17 cellular contexts compared by ENCODE assay signal in genomic region chr9:127947841-127948710, GRCh38. TPM values are rescaled to one million over a fixed set of nuclear protein-coding genes. Genes with fewer than 3 reads are reported as not detected.
A peak's percentile ranks its signal among the peaks of the same experiment; 100 is the strongest.
DNase-seq lines count a peak whose midpoint lies in the region; ATAC-seq, FAIRE-seq and TF ChIP-seq lines count a peak whose summit lies in the region.
"Had no signal": no experiment of that assay in that cellular context is flagged by ENCODE, and none has a peak within 500 bp of the region (broad histone marks: within the 10 kb centered on the region; RNA-seq: fewer than 3 reads in every experiment).

No MANE protein-coding gene starts in this region.

- H4K91ac ChIP-seq in H1 (replicated peaks; ENCODE audit: insufficient read length, low read length): no peak overlapping the region

- no peak for TF ChIP-seq EP300 in H1 (IDR thresholded peaks at IDR 0.05; ENCODE audit: borderline replicate concordance in 1 of 2, low read depth in 2 of 2, low read length in 2 of 2)

- peak overlapping the region; percentile 53; the same call in 1 of the 2 replicates for H2BK5ac ChIP-seq in H1 (ENCODE audit: low read depth, low read length)

- no peak overlapping the region for H3K23ac ChIP-seq in H1 (ENCODE audit: insufficient read length)

- H3K4me1 ChIP-seq in heart left ventricle (peaks cover 0 to 67% (median 42%) of the 10 kb centered on the region in 12 donors), H1 (replicated peaks in 1 of 4; ENCODE audit: control insufficient read depth in 3 of 4, insufficient read depth in 4 of 4, low read length in 3 of 4) (peaks cover 0 to 8% (median 1%) of the 10 kb centered on the region in 4 experiments; a peak in 4 of 7 replicates), testis (peaks cover 52% of the 10 kb centered on the region), foreskin keratinocyte (no peaks in the 10 kb centered on the region)

- no peaks in the 10 kb centered on the region for H3K27me3 ChIP-seq in heart left ventricle
- H3K27me3 ChIP-seq in H1 (replicated peaks in 1 of 4; ENCODE audit: control insufficient read depth in 3 of 4, extremely low read depth in 1 of 4, insufficient read depth in 3 of 4, low read length in 3 of 4): no peaks in the 10 kb centered on the region
- H3K27me3 ChIP-seq in testis: no peaks in the 10 kb centered on the region
- H3K27me3 ChIP-seq in foreskin keratinocyte: no peaks in the 10 kb centered on the region
- H3K27me3 ChIP-seq: SJCRH30, transverse colon had no signal

- H2BK15ac ChIP-seq in H1 (ENCODE audit: low read length): no peak overlapping the region

- H3K9me3 ChIP-seq in heart left ventricle (no peaks in the 10 kb centered on the region), H1 (ENCODE audit: insufficient read depth in 2 of 2, low read depth in 1 of 2, low read length in 1 of 2) (no peaks in the 10 kb centered on the region), testis (no peaks in the 10 kb centered on the region)
- H3K9me3 ChIP-seq: SJCRH30, transverse colon had no signal

- no peaks in the 10 kb centered on the region for H3K23me2 ChIP-seq in H1 (ENCODE audit: low read depth, low read length)

- no peak overlapping the region for H3K4me2 ChIP-seq in H1 (ENCODE audit: insufficient read depth in 1 of 2, low read depth in 2 of 2, low read length in 2 of 2)

- TF ChIP-seq POLR2A in heart left ventricle (IDR thresholded peaks at IDR 0.05) (no peak), H1 (IDR thresholded peaks at IDR 0.05; ENCODE audit: control extremely low read depth in 1 of 2, low read depth in 2 of 2, low read length in 2 of 2) (no peak), testis (IDR thresholded peaks at IDR 0.05) (no peak)

- H3K4me3 ChIP-seq in heart left ventricle (no peak overlapping the region), H1 (ENCODE audit: extremely low read depth in 1 of 4, insufficient read depth in 2 of 4, low read depth in 3 of 4, low read length in 4 of 4) (no peak overlapping the region), testis (no peak overlapping the region)
- H3K4me3 ChIP-seq: SJCRH30, transverse colon had no signal

- no peak overlapping the region for H3K4ac ChIP-seq in H1 (replicated peaks; ENCODE audit: insufficient read length, low read depth, low read length)

- H2BK12ac ChIP-seq in H1 (ENCODE audit: low read depth, low read length): no peak overlapping the region

- H3K27ac ChIP-seq in heart left ventricle (peak overlapping the region in 10 of 12 donors; percentile 13 to 85 (median 39)), VCaP (peak overlapping the region; percentile 15; the same call in 1 of the 2 replicates), H1 (ENCODE audit: low read depth, low read length) (peak overlapping the region; percentile 15; the same call in 1 of the 2 replicates), testis (peak overlapping the region; percentile 55 to 65), foreskin keratinocyte (no peak overlapping the region)
- H3K27ac ChIP-seq: SJCRH30, transverse colon had no signal

- no peak overlapping the region for H4K8ac ChIP-seq in H1 (ENCODE audit: extremely low read depth, insufficient read depth, low read length)

- no peak overlapping the region for H3K9ac ChIP-seq in H1 (replicated peaks in 1 of 4; ENCODE audit: extremely low read depth in 1 of 4, low read depth in 3 of 4, low read length in 3 of 4)

- FAIRE-seq in H1 (lab: Jason Lieb, UNC): no peak
- FAIRE-seq: astrocyte, TTC549 had no signal

- 78 to 89% (median 83%) methylated on average over 12 to 17 of the region's 17 CpGs for WGBS in heart left ventricle, 4 donors
- WGBS in H1 (ENCODE audit: extremely low coverage in 1 of 2, insufficient coverage in 1 of 2, insufficient read length in 1 of 2, insufficient replicate concordance in 2 of 2, low coverage in 1 of 2, low lambda C conversion rate in 2 of 2, missing lambda C conversion rate in 1 of 2), 2 experiments: 87% methylated on average over 17 of the region's 17 CpGs; no CpG with 5 or more reads in 1 of the 2 experiments
- WGBS in testis, 2 donors: 68 to 81% methylated on average over 16 to 17 of the region's 17 CpGs

- H4K20me1 ChIP-seq in H1 (replicated peaks in 1 of 2; ENCODE audit: control insufficient read depth in 1 of 2, insufficient read depth in 2 of 2, low read length in 2 of 2): peaks cover 15 to 20% of the 10 kb centered on the region in 2 experiments

- no peak overlapping the region for H2BK120ac ChIP-seq in H1 (replicated peaks; ENCODE audit: low read depth, low read length)

- DNase-seq in heart left ventricle (peak in 1 of 5 donors; percentile 25), Right ventricle myocardium superior (no peak), H1 (ENCODE audit: low read depth in 1 of 2, low spot score in 2 of 2) (no peak), testis (no peak), DMS114 treated with DMSO at 0.1 percent for 48 hours (lab: John Stamatoyannopoulos, UW; ENCODE audit: unreplicated experiment) (no peak), foreskin keratinocyte (no peak)
- DNase-seq: activated CD8-positive, alpha-beta memory T cell treated with anti-CD3 and anti-CD28 coated beads, Interleukin-2, amount 50 U/mL, for 4 hours; DND-41; foreskin melanocyte; NCI-H1048; SJCRH30; stimulated activated CD4-positive, alpha-beta T cell treated with anti-CD3 and anti-CD28 coated beads, Interleukin-12 subunit alpha, Interleukin-12 subunit beta, amount 100 ng/mL, for 4 hours; transverse colon had no signal

- peaks cover 0 to 15% of the 10 kb centered on the region in 2 experiments; a peak in 1 of 4 replicates for H3K79me2 ChIP-seq in H1 (ENCODE audit: control insufficient read depth in 1 of 2, insufficient read depth in 2 of 2, low read length in 2 of 2)

- no peak overlapping the region for H3K14ac ChIP-seq in H1 (ENCODE audit: insufficient read length)

- no peak overlapping the region for H2AK5ac ChIP-seq in H1 (ENCODE audit: low read depth, low read length)

- no peak overlapping the region for H2AFZ ChIP-seq in H1 (ENCODE audit: low read length)

- no peak for TF ChIP-seq RAD21 in H1 (IDR thresholded peaks at IDR 0.05 in 1 of 2, conservative IDR thresholded peaks at IDR 0.05 in 1 of 2; ENCODE audit: low read depth in 2 of 2, low read length in 2 of 2)

- H3K18ac ChIP-seq in H1 (ENCODE audit: extremely low read depth, low read length): no peak overlapping the region

- intact Hi-C loops in heart left ventricle (cut with DNase I) (loop anchor here in 2 of 10 donors (1.0 to 5.0 kb wide), 2 partner anchors 86 to 169 kb away; no protein-coding TSS in a partner anchor), Right ventricle myocardium superior (cut with DNase I) (no loop called here), testis (cut with DNase I; ENCODE audit: low total_unique reads) (loop anchor here (5.0 kb wide), 1 partner anchor 84 kb away; no protein-coding TSS in a partner anchor)

- no peak overlapping the region for H3K56ac ChIP-seq in H1 (replicated peaks; ENCODE audit: insufficient read length, low read depth, low read length)

- POLR2A ChIA-PET in H1 (lab: Charles Lee; ENCODE audit: partially characterized antibody): interaction anchor here (1.1 to 1.7 kb wide), 3 partner anchors 31 to 131 kb away, joined by 3 to 5 read pairs (median 3); no protein-coding TSS in a partner anchor

- peak in 1 of 4 donors; percentile 3 for ATAC-seq in heart left ventricle
- no peak for ATAC-seq in Right ventricle myocardium superior (ENCODE audit: poor library complexity)
- no peak for ATAC-seq in foreskin keratinocyte
- ATAC-seq in HG02981 (IDR thresholded peaks at IDR 0.05; ENCODE audit: unreplicated experiment): no peak

- H2BK20ac ChIP-seq in H1 (ENCODE audit: low read length): no peak overlapping the region

- H3K36me3 ChIP-seq in heart left ventricle (peaks cover 0 to 22% (median 17%) of the 10 kb centered on the region in 9 donors), H1 (ENCODE audit: control insufficient read depth in 2 of 4, insufficient read depth in 4 of 4, low read length in 3 of 4) (peaks cover 4 to 13% (median 6%) of the 10 kb centered on the region in 4 experiments; a peak in 7 of 8 replicates), testis (ENCODE audit: low read depth, missing control alignments) (peaks cover 5% of the 10 kb centered on the region)
- H3K36me3 ChIP-seq: SJCRH30 had no signal

- no peak for TF ChIP-seq CTCF in heart left ventricle (IDR thresholded peaks at IDR 0.05)
- TF ChIP-seq CTCF in VCaP (conservative IDR thresholded peaks at IDR 0.05): no peak
- TF ChIP-seq CTCF in H1 (IDR thresholded peaks at IDR 0.05; ENCODE audit: control extremely low read depth in 1 of 3, insufficient read depth in 1 of 3, low read depth in 1 of 3, low read length in 3 of 3): no peak
- TF ChIP-seq CTCF in testis (IDR thresholded peaks at IDR 0.05): no peak
- TF ChIP-seq CTCF in foreskin keratinocyte (conservative IDR thresholded peaks at IDR 0.05): no peak

- CTCF ChIA-PET in H1 (lab: Charles Lee; ENCODE audit: partially characterized antibody): interaction anchor here (0.7 to 35.5 kb wide), 6 partner anchors 14 to 122 kb away, joined by 3 to 825 read pairs (median 4); no protein-coding TSS in a partner anchor

- peaks cover 9% of the 10 kb centered on the region; the same call in 1 of the 2 replicates for H3K79me1 ChIP-seq in H1 (ENCODE audit: low read depth, low read length)

- no peak overlapping the region for H4K5ac ChIP-seq in H1 (ENCODE audit: insufficient read length, low read depth, low read length)

RNA-seq across cellular contexts. Expression of gene DPM2, which starts 10.4 kb away (rescaled TPM):
- total RNA-seq in heart left ventricle: 10 to 100 TPM in 7 of 9 donors, 1 to 10 TPM in 2; 7.2 to 19.5 (median 11.7) TPM
- polyA plus RNA-seq in heart left ventricle: 10 to 100 TPM; 15.3 to 31.7 TPM
- 9.9 TPM for total RNA-seq in Right ventricle myocardium superior
- 45.4 and 48.8 TPM in 2 replicates for total RNA-seq in H1 (2021; fragmentation: NEBNext Ultra II Directional; extraction: Animal tissue kit (Norgen Biotek cat#: 25700))
- 95.4 and 110 TPM in 2 replicates for polyA plus RNA-seq in H1 (2011; rRNA removed)
- polyA plus RNA-seq in H1 (2011; cell fraction: cytosol; rRNA removed): 55.5 TPM
- polyA plus RNA-seq in H1 (2011; cell fraction: nucleus; rRNA removed): 67.9 TPM
- 34.5 to 60.4 TPM (median 57.6 TPM) in 4 replicates for polyA plus RNA-seq in H1 (2012, experiment 1 of 2)
- 64.1 TPM for polyA plus RNA-seq in H1 (2012, experiment 2 of 2)
- polyA plus RNA-seq in H1 (2013, experiment 1 of 2): 39.2 TPM
- 39.2 TPM for polyA plus RNA-seq in H1 (2013, experiment 2 of 2)
- 37.7 and 56.7 TPM in 2 replicates for polyA minus RNA-seq in H1 (2011; rRNA and poly(A)+ RNA removed)
- polyA minus RNA-seq in H1 (2011; cell fraction: cytosol; rRNA and poly(A)+ RNA removed): 37.1 TPM
- polyA minus RNA-seq in H1 (2011; cell fraction: nucleus; rRNA and poly(A)+ RNA removed): 41.0 TPM
- 10 to 100 TPM; 33.5 to 36.4 TPM for total RNA-seq in testis
- 46.6 TPM for polyA plus RNA-seq in testis (ENCODE audit: insufficient read depth, low read depth, low replicate concordance)
- total RNA-seq in foreskin keratinocyte: 32.5 and 33.4 TPM in 2 replicates
- 61.0 and 65.8 TPM in 2 replicates for polyA plus RNA-seq in foreskin keratinocyte

RNA-seq across cellular contexts. Expression of gene PIP5KL1, which starts 17.5 kb away (rescaled TPM):
- total RNA-seq in heart left ventricle (under 1 TPM in 7 of 9 donors, not detected in 2; 0.33 to 0.77 (median 0.51) TPM), Right ventricle myocardium superior (0.48 TPM), testis (10 to 100 TPM in 1 of 2 donors, 1 to 10 TPM in 1; 8.4 to 10.2 TPM), foreskin keratinocyte (4.7 and 6.3 TPM in 2 replicates)
- polyA plus RNA-seq in heart left ventricle (under 1 TPM; 0.12 to 0.15 TPM), H1 (2011; rRNA removed) (15.4 and 27.4 TPM in 2 replicates), testis (ENCODE audit: insufficient read depth, low read depth, low replicate concordance) (3.9 TPM), foreskin keratinocyte (4.8 and 7.9 TPM in 2 replicates)
- total RNA-seq in H1 (2021; fragmentation: NEBNext Ultra II Directional; extraction: Animal tissue kit (Norgen Biotek cat#: 25700)): 12.2 and 13.4 TPM in 2 replicates
- polyA plus RNA-seq in H1 (2011; cell fraction: cytosol; rRNA removed): 15.3 TPM
- 42.3 TPM for polyA plus RNA-seq in H1 (2011; cell fraction: nucleus; rRNA removed)
- 11.0 to 14.5 TPM (median 13.0 TPM) in 4 replicates for polyA plus RNA-seq in H1 (2012, experiment 1 of 2)
- 10.5 TPM for polyA plus RNA-seq in H1 (2012, experiment 2 of 2)
- polyA plus RNA-seq in H1 (2013, experiment 1 of 2): 12.9 TPM
- polyA plus RNA-seq in H1 (2013, experiment 2 of 2): 11.8 TPM
- polyA minus RNA-seq in H1 (2011; rRNA and poly(A)+ RNA removed): 1.8 and 4.1 TPM in 2 replicates
- polyA minus RNA-seq in H1 (2011; cell fraction: cytosol; rRNA and poly(A)+ RNA removed): 16.4 TPM
- polyA minus RNA-seq in H1 (2011; cell fraction: nucleus; rRNA and poly(A)+ RNA removed): 10.7 TPM

RNA-seq across cellular contexts. Expression of gene ST6GALNAC4, which starts 31.2 kb away (rescaled TPM):
- total RNA-seq in heart left ventricle: 10 to 100 TPM; 28.3 to 66.1 (median 42.6) TPM
- polyA plus RNA-seq in heart left ventricle: 10 to 100 TPM; 17.0 to 72.0 TPM
- total RNA-seq in Right ventricle myocardium superior: 18.1 TPM
- 21.8 and 27.0 TPM in 2 replicates for total RNA-seq in H1 (2021; fragmentation: NEBNext Ultra II Directional; extraction: Animal tissue kit (Norgen Biotek cat#: 25700))
- 34.1 and 49.5 TPM in 2 replicates for polyA plus RNA-seq in H1 (2011; rRNA removed)
- polyA plus RNA-seq in H1 (2011; cell fraction: cytosol; rRNA removed): 27.6 TPM
- polyA plus RNA-seq in H1 (2011; cell fraction: nucleus; rRNA removed): 38.3 TPM
- 11.6 to 21.8 TPM (median 18.9 TPM) in 4 replicates for polyA plus RNA-seq in H1 (2012, experiment 1 of 2)
- 18.6 TPM for polyA plus RNA-seq in H1 (2012, experiment 2 of 2)
- polyA plus RNA-seq in H1 (2013, experiment 1 of 2): 26.2 TPM
- polyA plus RNA-seq in H1 (2013, experiment 2 of 2): 25.6 TPM
- polyA minus RNA-seq in H1 (2011; rRNA and poly(A)+ RNA removed): 16.4 and 19.0 TPM in 2 replicates
- polyA minus RNA-seq in H1 (2011; cell fraction: cytosol; rRNA and poly(A)+ RNA removed): 32.7 TPM
- 24.5 TPM for polyA minus RNA-seq in H1 (2011; cell fraction: nucleus; rRNA and poly(A)+ RNA removed)
- total RNA-seq in testis: 10 to 100 TPM; 18.8 to 24.7 TPM
- 10.3 TPM for polyA plus RNA-seq in testis (ENCODE audit: insufficient read depth, low read depth, low replicate concordance)
- 16.6 and 18.5 TPM in 2 replicates for total RNA-seq in foreskin keratinocyte
- 19.9 and 21.3 TPM in 2 replicates for polyA plus RNA-seq in foreskin keratinocyte

RNA-seq across cellular contexts. Expression of gene EEIG1, which starts 32.7 kb away (rescaled TPM):
- total RNA-seq in heart left ventricle (10 to 100 TPM in 7 of 9 donors, 1 to 10 TPM in 2; 5.4 to 45.2 (median 24.1) TPM), Right ventricle myocardium superior (21.8 TPM), testis (100 to 1,000 TPM; 119 to 129 TPM), foreskin keratinocyte (4.1 and 6.1 TPM in 2 replicates)
- polyA plus RNA-seq in heart left ventricle (10 to 100 TPM in 1 of 2 donors, 1 to 10 TPM in 1; 9.2 to 10.4 TPM), H1 (2011; rRNA removed) (29.8 and 61.0 TPM in 2 replicates), testis (ENCODE audit: insufficient read depth, low read depth, low replicate concordance) (75.7 TPM), foreskin keratinocyte (4.0 and 5.6 TPM in 2 replicates)
- 50.8 and 51.3 TPM in 2 replicates for total RNA-seq in H1 (2021; fragmentation: NEBNext Ultra II Directional; extraction: Animal tissue kit (Norgen Biotek cat#: 25700))
- polyA plus RNA-seq in H1 (2011; cell fraction: cytosol; rRNA removed): 21.7 TPM
- 44.6 TPM for polyA plus RNA-seq in H1 (2011; cell fraction: nucleus; rRNA removed)
- polyA plus RNA-seq in H1 (2012, experiment 1 of 2): 25.4 to 46.5 TPM (median 38.1 TPM) in 4 replicates
- polyA plus RNA-seq in H1 (2012, experiment 2 of 2): 23.9 TPM
- polyA plus RNA-seq in H1 (2013, experiment 1 of 2): 23.7 TPM
- polyA plus RNA-seq in H1 (2013, experiment 2 of 2): 21.4 TPM
- 17.4 and 17.6 TPM in 2 replicates for polyA minus RNA-seq in H1 (2011; rRNA and poly(A)+ RNA removed)
- 13.5 TPM for polyA minus RNA-seq in H1 (2011; cell fraction: cytosol; rRNA and poly(A)+ RNA removed)
- 20.7 TPM for polyA minus RNA-seq in H1 (2011; cell fraction: nucleus; rRNA and poly(A)+ RNA removed)

RNA-seq across cellular contexts. Expression of gene ST6GALNAC6, which starts 48.7 kb away (rescaled TPM):
- total RNA-seq in heart left ventricle (10 to 100 TPM; 28.4 to 75.9 (median 45.6) TPM), Right ventricle myocardium superior (38.2 TPM), testis (10 to 100 TPM; 46.3 to 70.3 TPM), foreskin keratinocyte (23.2 and 27.1 TPM in 2 replicates)
- polyA plus RNA-seq in heart left ventricle (10 to 100 TPM; 35.7 to 37.5 TPM), H1 (2011; rRNA removed) (64.4 and 72.9 TPM in 2 replicates), testis (ENCODE audit: insufficient read depth, low read depth, low replicate concordance) (43.0 TPM), foreskin keratinocyte (24.3 and 27.7 TPM in 2 replicates)
- total RNA-seq in H1 (2021; fragmentation: NEBNext Ultra II Directional; extraction: Animal tissue kit (Norgen Biotek cat#: 25700)): 37.7 and 43.7 TPM in 2 replicates
- 60.4 TPM for polyA plus RNA-seq in H1 (2011; cell fraction: cytosol; rRNA removed)
- polyA plus RNA-seq in H1 (2011; cell fraction: nucleus; rRNA removed): 54.5 TPM
- polyA plus RNA-seq in H1 (2012, experiment 1 of 2): 22.5 to 37.7 TPM (median 31.4 TPM) in 4 replicates
- 33.2 TPM for polyA plus RNA-seq in H1 (2012, experiment 2 of 2)
- polyA plus RNA-seq in H1 (2013, experiment 1 of 2): 27.2 TPM
- polyA plus RNA-seq in H1 (2013, experiment 2 of 2): 27.7 TPM
- polyA minus RNA-seq in H1 (2011; rRNA and poly(A)+ RNA removed): 40.3 and 44.6 TPM in 2 replicates
- 18.6 TPM for polyA minus RNA-seq in H1 (2011; cell fraction: cytosol; rRNA and poly(A)+ RNA removed)
- 23.3 TPM for polyA minus RNA-seq in H1 (2011; cell fraction: nucleus; rRNA and poly(A)+ RNA removed)
